ENCODE assay signal across 11 cellular contexts in genomic region chr2:11505652-11506610, GRCh38. TPM values are rescaled to one million over a fixed set of nuclear protein-coding genes. Genes with fewer than 3 reads are reported as not detected.
DNase-seq lines count a peak whose midpoint lies in the region; ATAC-seq, FAIRE-seq and TF ChIP-seq lines count a peak whose summit lies in the region.
"Had no signal": no experiment of that assay in that cellular context is flagged by ENCODE, and none has a peak within 500 bp of the region (broad histone marks: within the 10 kb centered on the region; RNA-seq: fewer than 3 reads in every experiment).

No MANE protein-coding gene starts in this region.

- H3K36me3 ChIP-seq in bronchial epithelial cell (ENCODE audit: control insufficient read depth, insufficient read depth, low read length), result no peaks in the 10 kb centered on the region
- H3K36me3 ChIP-seq: SJSA1, vagina had no signal

- FAIRE-seq in bronchial epithelial cell (lab: Jason Lieb, UNC), result no peak

- TF ChIP-seq CTCF in bronchial epithelial cell (IDR thresholded peaks at IDR 0.05; ENCODE audit: insufficient read depth, low read length, severe bottlenecking), result no peak

- peaks cover 2% of the 10 kb centered on the region for H3K27me3 ChIP-seq in bronchial epithelial cell (ENCODE audit: control insufficient read depth, insufficient read depth, low read length)
- H3K27me3 ChIP-seq: vagina had no signal

- H3K4me3 ChIP-seq in bronchial epithelial cell (ENCODE audit: low read depth, low read length), result no peak overlapping the region
- H3K4me3 ChIP-seq: SJSA1, vagina had no signal

- ATAC-seq in GM19452 (IDR thresholded peaks at IDR 0.05; ENCODE audit: unreplicated experiment) (peak; percentile 88), HG03378 (IDR thresholded peaks at IDR 0.05; ENCODE audit: unreplicated experiment) (no peak)

- DNase-seq in COLO668 (lab: John Stamatoyannopoulos, UW; ENCODE audit: unreplicated experiment) (peak; percentile 35), HK-2 (ENCODE audit: unreplicated experiment) (peak; percentile 24), bronchial epithelial cell (ENCODE audit: low read depth) (peak; percentile 76), dedifferentiated amniotic fluid mesenchymal stem cell (ENCODE audit: extremely low spot score) (no peak), cortex of kidney (lab: John Stamatoyannopoulos, UW) (no peak), NCI-H1417 (lab: John Stamatoyannopoulos, UW) (no peak)
- DNase-seq: NCI-H1436 had no signal

RNA-seq across cellular contexts. Expression of gene GREB1, which starts 27.9 kb away (rescaled TPM):
- total RNA-seq in bronchial epithelial cell, result under 0.01 TPM in 2 replicates
- total RNA-seq: SJSA1 had no signal

RNA-seq across cellular contexts. Expression of gene E2F6, which starts 40.0 kb away (rescaled TPM):
- 9.1 and 12.1 TPM in 2 replicates for total RNA-seq in bronchial epithelial cell

Comparison
In these comparisons a context has a peak if more than half of its experiments do, and no peak if none do; other contexts are left out.
1. DNase-seq: peak in COLO668 (single experiment), HK-2 (single experiment) and bronchial epithelial cell (single experiment); none in dedifferentiated amniotic fluid mesenchymal stem cell (single experiment), cortex of kidney (single experiment) and NCI-H1417 (0 of 3).